In genomic region chr6:168313371-168314028, GRCh38 we compare ENCODE assay signal across 22 cellular contexts. TPM values are rescaled to one million over a fixed set of nuclear protein-coding genes. Genes with fewer than 3 reads are reported as not detected.
DNase-seq lines count a peak whose midpoint lies in the region; ATAC-seq and TF ChIP-seq lines count a peak whose summit lies in the region.
"Had no signal": no experiment of that assay in that cellular context is flagged by ENCODE, and none has a peak within 500 bp of the region (broad histone marks: within the 10 kb centered on the region; RNA-seq: fewer than 3 reads in every experiment).

No MANE protein-coding gene starts in this region.

- no peak overlapping the region for H3K4ac ChIP-seq in H9 (ENCODE audit: low read depth, low read length)

- H3K4me3 Mint-ChIP-seq in H9 (peak overlapping the region; percentile 0 to 42; a peak in 4 of 5 replicates), brain (peak overlapping the region in 1 of 5 experiments; percentile 61), progenitor cell of endocrine pancreas (ENCODE audit: low read depth) (peak overlapping the region; percentile 49)
- H3K4me3 Mint-ChIP-seq: activated CD4-positive, alpha-beta T cell treated with anti-CD3 and anti-CD28 coated beads, Interleukin-2, amount 10 ng/mL, durations not matched to agents 24 days and 14 days; activated naive CD8-positive, alpha-beta T cell treated with anti-CD3 and anti-CD28 coated beads for 36 hours; stimulated activated naive CD8-positive, alpha-beta T cell treated with anti-CD3 and anti-CD28 coated beads, Interleukin-15, Interleukin-2, amounts not matched to agents 100 ng/mL and 50 ng/mL, for 24 hours had no signal

- no peak overlapping the region for H4K8ac ChIP-seq in H9 (replicated peaks; ENCODE audit: insufficient read length, low read depth, low read length)

- peak overlapping the region; percentile 27 for H4K5ac ChIP-seq in H9 (ENCODE audit: insufficient read length, low read depth, low read length)

- peak overlapping the region; percentile 2 for H3K27ac ChIP-seq in H9 (ENCODE audit: insufficient read length, low read depth, low read length)
- H3K27ac ChIP-seq: HL-60, SJCRH30, vagina had no signal

- H3K9me3 Mint-ChIP-seq in H9: no peaks in the 10 kb centered on the region; a peak in 1 of 5 replicates
- peaks cover 0 to 3% (median 0%) of the 10 kb centered on the region in 5 experiments for H3K9me3 Mint-ChIP-seq in brain
- no peaks in the 10 kb centered on the region for H3K9me3 Mint-ChIP-seq in progenitor cell of endocrine pancreas (ENCODE audit: low read depth)
- H3K9me3 Mint-ChIP-seq: activated CD4-positive, alpha-beta T cell treated with anti-CD3 and anti-CD28 coated beads, Interleukin-2, amount 10 ng/mL, durations not matched to agents 24 days and 14 days; activated naive CD8-positive, alpha-beta T cell treated with anti-CD3 and anti-CD28 coated beads for 36 hours; stimulated activated naive CD8-positive, alpha-beta T cell treated with anti-CD3 and anti-CD28 coated beads, Interleukin-15, Interleukin-2, amounts not matched to agents 100 ng/mL and 50 ng/mL, for 24 hours had no signal

- H3K27ac Mint-ChIP-seq in H9 (peak overlapping the region; percentile 93 to 98 (median 97)), brain (peak overlapping the region in 4 of 5 experiments; percentile 74 to 86 (median 75)), progenitor cell of endocrine pancreas (peak overlapping the region; percentile 93)
- H3K27ac Mint-ChIP-seq: activated CD4-positive, alpha-beta T cell treated with anti-CD3 and anti-CD28 coated beads, Interleukin-2, amount 10 ng/mL, durations not matched to agents 24 days and 14 days; activated naive CD8-positive, alpha-beta T cell treated with anti-CD3 and anti-CD28 coated beads for 36 hours; stimulated activated naive CD8-positive, alpha-beta T cell treated with anti-CD3 and anti-CD28 coated beads, Interleukin-15, Interleukin-2, amounts not matched to agents 100 ng/mL and 50 ng/mL, for 24 hours had no signal

- H3K23me2 ChIP-seq in H9 (ENCODE audit: insufficient read length, low read depth, low read length, poor library complexity, severe bottlenecking): no peaks in the 10 kb centered on the region

- no peaks in the 10 kb centered on the region for H3K27me3 ChIP-seq in H9 (ENCODE audit: insufficient read depth, low read length)
- H3K27me3 ChIP-seq: vagina had no signal

- H3K4me1 ChIP-seq in H9 (ENCODE audit: insufficient read depth, low read length): peaks cover 9% of the 10 kb centered on the region
- H3K4me1 ChIP-seq: SJCRH30 had no signal

- H3K27me3 Mint-ChIP-seq in H9 (ENCODE audit: low read depth) (peaks cover 21% of the 10 kb centered on the region), brain (peaks cover 18% of the 10 kb centered on the region), progenitor cell of endocrine pancreas (no peaks in the 10 kb centered on the region)

- H2BK5ac ChIP-seq in H9 (ENCODE audit: insufficient read length, low read length): no peak overlapping the region

- no peak overlapping the region for H2BK120ac ChIP-seq in H9 (ENCODE audit: low read depth, low read length, poor library complexity, severe bottlenecking)

- intact Hi-C loops in lower leg skin (cut with DNase I; ENCODE audit: low total_unique reads): no loop called here

- no peak for TF ChIP-seq CTCF in H9 (conservative IDR thresholded peaks at IDR 0.05)
- no peak for TF ChIP-seq CTCF in brain (conservative IDR thresholded peaks at IDR 0.05)
- TF ChIP-seq CTCF in progenitor cell of endocrine pancreas (IDR thresholded peaks at IDR 0.05; ENCODE audit: unreplicated experiment): no peak
- TF ChIP-seq CTCF in lower leg skin (IDR thresholded peaks at IDR 0.05): no peak

- no peak overlapping the region for H3K4me2 ChIP-seq in H9 (ENCODE audit: insufficient read depth, insufficient read length, low read length)

- no CpG with 5 or more reads among the region's 18 CpGs for WGBS in H9 (ENCODE audit: extremely low coverage, insufficient read length, low lambda C conversion rate)
- 51 to 58% methylated on average over 18 of the region's 18 CpGs for WGBS in lower leg skin, 2 donors

- H3K36me3 Mint-ChIP-seq in H9 (ENCODE audit: insufficient read depth in 1 of 3, low read depth in 3 of 3) (peaks cover 0 to 6% (median 3%) of the 10 kb centered on the region in 3 experiments; a peak in 6 of 7 replicates), brain (no peaks in the 10 kb centered on the region), progenitor cell of endocrine pancreas (ENCODE audit: insufficient read depth) (peaks cover 8% of the 10 kb centered on the region)
- H3K36me3 Mint-ChIP-seq: activated naive CD8-positive, alpha-beta T cell treated with anti-CD3 and anti-CD28 coated beads for 36 hours had no signal

- H3K18ac ChIP-seq in H9 (ENCODE audit: insufficient read length, low read depth, low read length): peak overlapping the region; percentile 67

- no peak overlapping the region for H2AFZ ChIP-seq in H9 (ENCODE audit: low read length)

- no peak for ATAC-seq in HG03139 (IDR thresholded peaks at IDR 0.05; ENCODE audit: unreplicated experiment)

- H3T11ph ChIP-seq in H9 (ENCODE audit: low read length): no peak overlapping the region

- H2BK20ac ChIP-seq in H9 (ENCODE audit: low read depth, low read length, poor library complexity, severe bottlenecking): no peak overlapping the region

- H3K14ac ChIP-seq in H9 (ENCODE audit: insufficient read depth, low read length): peak overlapping the region; percentile 38

- no peaks in the 10 kb centered on the region for H4K20me1 ChIP-seq in H9 (ENCODE audit: control insufficient read depth, insufficient read depth, insufficient read length)

- no peak overlapping the region for H2BK15ac ChIP-seq in H9 (ENCODE audit: low read depth, low read length)

- no peak overlapping the region for H2AK5ac ChIP-seq in H9 (ENCODE audit: insufficient read length, low read length)

- H3K9ac ChIP-seq in H9 (ENCODE audit: extremely low read depth, insufficient read length, low read length): no peak overlapping the region

- TF ChIP-seq POLR2A in lower leg skin (IDR thresholded peaks at IDR 0.05): no peak

- no peaks in the 10 kb centered on the region for H3K9me3 ChIP-seq in H9 (ENCODE audit: control insufficient read depth, low read depth, low read length)
- H3K9me3 ChIP-seq: SJCRH30, vagina had no signal

- no peaks in the 10 kb centered on the region for H3K79me2 ChIP-seq in H9 (ENCODE audit: insufficient read depth, low read length)

- H3K56ac ChIP-seq in H9 (ENCODE audit: insufficient read length, low read depth, low read length): no peak overlapping the region

- H2BK12ac ChIP-seq in H9 (ENCODE audit: insufficient read length, low read depth, low read length): no peak overlapping the region

- H3K4me1 Mint-ChIP-seq in H9 (peaks cover 36 to 48% of the 10 kb centered on the region in 2 experiments), brain (peaks cover 49% of the 10 kb centered on the region), progenitor cell of endocrine pancreas (ENCODE audit: low read depth) (peaks cover 50% of the 10 kb centered on the region)
- H3K4me1 Mint-ChIP-seq: activated CD4-positive, alpha-beta T cell treated with anti-CD3 and anti-CD28 coated beads, Interleukin-2, amount 10 ng/mL, durations not matched to agents 24 days and 14 days; activated naive CD8-positive, alpha-beta T cell treated with anti-CD3 and anti-CD28 coated beads for 36 hours had no signal

- H3K23ac ChIP-seq in H9 (ENCODE audit: insufficient read length, low read depth, low read length): no peak overlapping the region

- H4K91ac ChIP-seq in H9 (ENCODE audit: insufficient read length, low read depth, low read length): no peak overlapping the region

- H3K79me1 ChIP-seq in H9 (ENCODE audit: insufficient read depth, low read depth, low read length, poor library complexity, severe bottlenecking): no peaks in the 10 kb centered on the region

- DNase-seq in H9 (no peak), kidney tubule cell (ENCODE audit: low spot score) (peak; percentile 9), progenitor cell of endocrine pancreas (ENCODE audit: low spot score, unreplicated experiment) (no peak), lower leg skin (ENCODE audit: low spot score in 2 of 2) (no peak), NCI-H1092 (lab: John Stamatoyannopoulos, UW) (no peak), Kasumi-1 (lab: John Stamatoyannopoulos, UW) (no peak)
- DNase-seq: activated CD4-positive, alpha-beta T cell treated with anti-CD3 and anti-CD28 coated beads, Interleukin-2, amount 10 ng/mL, durations not matched to agents 24 days and 14 days; activated naive CD8-positive, alpha-beta T cell treated with anti-CD3 and anti-CD28 coated beads for 36 hours; AML-193; Calu3; effector CD4-positive, alpha-beta T cell; GDM1; midbrain; NCI-H1436 treated with DMSO at 0.1 percent for 48 hours; NCI-H446; SJCRH30; stimulated activated CD4-positive, alpha-beta T cell treated with anti-CD3 and anti-CD28 coated beads, Interleukin-12 subunit alpha, Interleukin-12 subunit beta, amount 100 ng/mL, for 4 hours had no signal

- no peak overlapping the region for H3K4me3 ChIP-seq in lower leg skin (ENCODE audit: low read depth, poor library complexity, severe bottlenecking)
- H3K4me3 ChIP-seq: SJCRH30, vagina had no signal

RNA-seq across cellular contexts. Expression of gene DACT2, which starts 6.1 kb away (rescaled TPM):
- total RNA-seq in H9 (2021) (1.6 and 1.8 TPM in 2 replicates), progenitor cell of endocrine pancreas (30.5 and 33.2 TPM in 2 replicates), lower leg skin (10 to 100 TPM; 11.1 to 19.1 (median 15.4) TPM)
- polyA plus RNA-seq in brain (ENCODE audit: insufficient read depth, low read depth, low replicate concordance): 4.6 TPM
- total RNA-seq: activated naive CD8-positive, alpha-beta T cell treated with anti-CD3 and anti-CD28 coated beads for 36 hours; Calu3; SJCRH30 had no signal
